8 cellular contexts compared by ENCODE assay signal in the genomic region with DNA sequence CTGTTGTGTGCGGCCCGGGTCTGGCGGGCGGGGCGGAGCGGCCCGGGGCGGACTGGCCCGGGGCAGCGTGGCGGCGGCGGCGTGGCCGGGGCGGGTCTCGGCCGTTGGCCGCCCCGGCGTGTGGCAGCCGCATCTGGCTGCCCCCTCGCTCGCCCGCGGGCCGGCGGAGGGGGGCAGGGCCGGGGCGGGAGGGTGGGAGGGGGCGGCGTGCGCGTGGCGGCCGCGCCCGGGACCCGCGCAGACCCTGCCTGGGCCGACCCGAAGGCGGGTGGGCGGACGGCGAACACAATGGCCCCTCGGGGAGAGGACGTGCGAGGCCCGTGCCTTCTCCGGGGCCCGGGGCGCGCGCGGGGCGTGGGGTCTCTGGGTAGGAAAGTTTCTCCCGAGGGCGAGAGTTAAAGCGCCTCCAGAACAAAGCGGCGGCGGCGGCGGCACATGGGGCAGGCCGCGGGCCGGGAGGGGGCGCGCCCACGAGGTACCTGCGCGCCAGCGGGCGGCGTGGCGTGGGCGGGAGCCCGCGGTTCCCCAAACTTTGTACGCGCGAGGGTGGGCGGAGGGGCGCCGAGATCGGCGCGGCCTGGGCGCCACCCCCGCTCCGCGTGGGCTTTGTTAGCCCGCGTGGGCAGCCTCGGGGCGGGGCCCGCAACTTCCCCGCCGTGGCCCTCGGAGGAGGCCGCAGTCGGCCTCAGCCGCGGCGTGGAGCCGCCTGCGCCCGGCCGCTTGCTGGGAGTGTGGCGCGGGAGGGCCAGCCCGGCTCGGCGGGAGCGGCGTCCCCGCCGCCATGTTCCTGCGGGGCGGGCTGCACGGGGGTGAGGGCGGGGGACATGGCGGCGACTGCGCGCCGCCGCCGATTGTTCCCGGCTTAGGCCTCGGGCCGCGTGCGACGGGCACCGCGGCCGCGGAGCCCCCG. TPM values are rescaled to one million over a fixed set of nuclear protein-coding genes. Genes with fewer than 3 reads are reported as not detected.
A peak's percentile ranks its signal among the peaks of the same experiment; 100 is the strongest.
DNase-seq lines count a peak whose midpoint lies in the region; ATAC-seq, FAIRE-seq and TF ChIP-seq lines count a peak whose summit lies in the region.

No MANE protein-coding gene starts in this region.

- peaks cover 20% of the 10 kb centered on the region for H3K4me1 ChIP-seq in A549

- CTCF ChIA-PET in A549 (lab: Yijun Ruan, JAX), result no interaction called here

- H3K27ac ChIP-seq in A549, result peak overlapping the region; percentile 98 to 100

- TF ChIP-seq POLR2A in A549 (IDR thresholded peaks at IDR 0.05; ENCODE audit: low read length), result peak; percentile 27; the same call in 1 of the 2 replicates

- TF ChIP-seq RAD21 in A549 (conservative IDR thresholded peaks at IDR 0.05 in 1 of 2, IDR thresholded peaks at IDR 0.05 in 1 of 2), result no peak

- ATAC-seq in A549 (peak; percentile 68 to 75), GM18867 (IDR thresholded peaks at IDR 0.05; ENCODE audit: unreplicated experiment) (peak; percentile 34), HG03095 (IDR thresholded peaks at IDR 0.05; ENCODE audit: unreplicated experiment) (peak; percentile 30)

- DNase-seq in A549 (ENCODE audit: low read depth in 1 of 2, low spot score in 1 of 2) (peak; percentile 18 to 48), T follicular helper cell (ENCODE audit: low read depth) (peak; percentile 56), amniotic stem cell (lab: John Stamatoyannopoulos, UW) (peak; percentile 42), hypothalamus (lab: John Stamatoyannopoulos, UW) (peak in 41 of 51 donors; percentile 6 to 90 (median 45)), skeletal muscle cell (ENCODE audit: low read depth) (no peak), NCI-H510A (lab: John Stamatoyannopoulos, UW) (no peak)

- H3K9me3 ChIP-seq in A549, result no peaks in the 10 kb centered on the region

- no peak for TF ChIP-seq EP300 in A549 (IDR thresholded peaks at IDR 0.05)

- no CpG with 5 or more reads among the region's 141 CpGs for WGBS in A549 (ENCODE audit: missing lambda C conversion rate)

- TF ChIP-seq CTCF in A549 (IDR thresholded peaks at IDR 0.05), result no peak

- POLR2A ChIA-PET in A549 (lab: Yijun Ruan, JAX), result no interaction called here

- no peak for FAIRE-seq in A549 (lab: Jason Lieb, UNC)

- peak overlapping the region; percentile 95 for H3K4me2 ChIP-seq in A549

- H3K4me3 ChIP-seq in A549, result peak overlapping the region; percentile 97
- H3K4me3 ChIP-seq in skeletal muscle cell (ENCODE audit: low read depth, low read length), result peak overlapping the region; percentile 71

TF ChIP-seq in A549, 52 proteins besides CTCF, POLR2A, EP300 and RAD21:
- TF ChIP-seq HOXB13 (CRISPR knock-in tag; IDR thresholded peaks at IDR 0.05; ENCODE audit: low read depth), result no peak
- no peak for TF ChIP-seq EHF (CRISPR knock-in tag; IDR thresholded peaks at IDR 0.05)
- peak; percentile 48; the same call in 1 of the 2 replicates for TF ChIP-seq PHF8 (IDR thresholded peaks at IDR 0.05; ENCODE audit: borderline replicate concordance, low read depth)
- TF ChIP-seq RFX5 (IDR thresholded peaks at IDR 0.05), result no peak
- TF ChIP-seq NR3C1 (IDR thresholded peaks at IDR 0.05), result no peak
- no peak for TF ChIP-seq MAFK (IDR thresholded peaks at IDR 0.05; ENCODE audit: partially characterized antibody)
- TF ChIP-seq TP53 (CRISPR knock-in tag; IDR thresholded peaks at IDR 0.05), result peak; percentile 82; the same call in 1 of the 2 replicates
- TF ChIP-seq, protein P1, sequence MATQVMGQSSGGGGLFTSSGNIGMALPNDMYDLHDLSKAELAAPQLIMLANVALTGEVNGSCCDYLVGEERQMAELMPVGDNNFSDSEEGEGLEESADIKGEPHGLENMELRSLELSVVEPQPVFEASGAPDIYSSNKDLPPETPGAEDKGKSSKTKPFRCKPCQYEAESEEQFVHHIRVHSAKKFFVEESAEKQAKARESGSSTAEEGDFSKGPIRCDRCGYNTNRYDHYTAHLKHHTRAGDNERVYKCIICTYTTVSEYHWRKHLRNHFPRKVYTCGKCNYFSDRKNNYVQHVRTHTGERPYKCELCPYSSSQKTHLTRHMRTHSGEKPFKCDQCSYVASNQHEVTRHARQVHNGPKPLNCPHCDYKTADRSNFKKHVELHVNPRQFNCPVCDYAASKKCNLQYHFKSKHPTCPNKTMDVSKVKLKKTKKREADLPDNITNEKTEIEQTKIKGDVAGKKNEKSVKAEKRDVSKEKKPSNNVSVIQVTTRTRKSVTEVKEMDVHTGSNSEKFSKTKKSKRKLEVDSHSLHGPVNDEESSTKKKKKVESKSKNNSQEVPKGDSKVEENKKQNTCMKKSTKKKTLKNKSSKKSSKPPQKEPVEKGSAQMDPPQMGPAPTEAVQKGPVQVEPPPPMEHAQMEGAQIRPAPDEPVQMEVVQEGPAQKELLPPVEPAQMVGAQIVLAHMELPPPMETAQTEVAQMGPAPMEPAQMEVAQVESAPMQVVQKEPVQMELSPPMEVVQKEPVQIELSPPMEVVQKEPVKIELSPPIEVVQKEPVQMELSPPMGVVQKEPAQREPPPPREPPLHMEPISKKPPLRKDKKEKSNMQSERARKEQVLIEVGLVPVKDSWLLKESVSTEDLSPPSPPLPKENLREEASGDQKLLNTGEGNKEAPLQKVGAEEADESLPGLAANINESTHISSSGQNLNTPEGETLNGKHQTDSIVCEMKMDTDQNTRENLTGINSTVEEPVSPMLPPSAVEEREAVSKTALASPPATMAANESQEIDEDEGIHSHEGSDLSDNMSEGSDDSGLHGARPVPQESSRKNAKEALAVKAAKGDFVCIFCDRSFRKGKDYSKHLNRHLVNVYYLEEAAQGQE (IDR thresholded peaks at IDR 0.05), result no peak
- TF ChIP-seq HOXB5 (CRISPR knock-in tag; IDR thresholded peaks at IDR 0.05), result no peak
- TF ChIP-seq ZNF302 (CRISPR knock-in tag; IDR thresholded peaks at IDR 0.05), result no peak
- no peak for TF ChIP-seq SMC3 (IDR thresholded peaks at IDR 0.05)
- no peak for TF ChIP-seq GATA3 (IDR thresholded peaks at IDR 0.05; ENCODE audit: borderline replicate concordance)
- no peak for TF ChIP-seq ESRRA (IDR thresholded peaks at IDR 0.05; ENCODE audit: borderline replicate concordance, low read length)
- TF ChIP-seq, protein P2, sequence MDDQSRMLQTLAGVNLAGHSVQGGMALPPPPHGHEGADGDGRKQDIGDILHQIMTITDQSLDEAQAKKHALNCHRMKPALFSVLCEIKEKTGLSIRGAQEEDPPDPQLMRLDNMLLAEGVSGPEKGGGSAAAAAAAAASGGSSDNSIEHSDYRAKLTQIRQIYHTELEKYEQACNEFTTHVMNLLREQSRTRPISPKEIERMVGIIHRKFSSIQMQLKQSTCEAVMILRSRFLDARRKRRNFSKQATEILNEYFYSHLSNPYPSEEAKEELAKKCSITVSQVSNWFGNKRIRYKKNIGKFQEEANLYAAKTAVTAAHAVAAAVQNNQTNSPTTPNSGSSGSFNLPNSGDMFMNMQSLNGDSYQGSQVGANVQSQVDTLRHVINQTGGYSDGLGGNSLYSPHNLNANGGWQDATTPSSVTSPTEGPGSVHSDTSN (IDR thresholded peaks at IDR 0.05), result no peak
- no peak for TF ChIP-seq CEBPB (IDR thresholded peaks at IDR 0.05)
- no peak for TF ChIP-seq HEYL (CRISPR knock-in tag; IDR thresholded peaks at IDR 0.05)
- TF ChIP-seq RNF2 (IDR thresholded peaks at IDR 0.05; ENCODE audit: borderline replicate concordance, low read depth), result no peak
- no peak for TF ChIP-seq MAZ (IDR thresholded peaks at IDR 0.05; ENCODE audit: borderline replicate concordance, low read depth, low read length)
- TF ChIP-seq ZC3H11A (IDR thresholded peaks at IDR 0.05), result no peak
- TF ChIP-seq CHD4 (IDR thresholded peaks at IDR 0.05; ENCODE audit: borderline replicate concordance), result no peak
- no peak for TF ChIP-seq NFE2L2 (conservative IDR thresholded peaks at IDR 0.05; ENCODE audit: low read length)
- TF ChIP-seq, protein P3, sequence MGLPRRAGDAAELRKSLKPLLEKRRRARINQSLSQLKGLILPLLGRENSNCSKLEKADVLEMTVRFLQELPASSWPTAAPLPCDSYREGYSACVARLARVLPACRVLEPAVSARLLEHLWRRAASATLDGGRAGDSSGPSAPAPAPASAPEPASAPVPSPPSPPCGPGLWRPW (IDR thresholded peaks at IDR 0.05), result no peak
- TF ChIP-seq JUN (IDR thresholded peaks at IDR 0.05), result peak; percentile 52 to 64; a peak in 3 of 5 replicates
- TF ChIP-seq BHLHE40 (IDR thresholded peaks at IDR 0.05; ENCODE audit: low read depth, low read length), result no peak
TF ChIP-seq in A549: peak in this region for 3.

RNA-seq across cellular contexts. Expression of a gene that starts 0.8 kb away (rescaled TPM):
- polyA plus RNA-seq in A549 (2011; rRNA removed) (5.5 and 7.3 TPM in 2 replicates), A549 (2017; fragmentation: RNase III; extraction: RNeasy Plus Mini Kit Qiagen cat#74134 plus additional on column Dnase treatment) (4.9 to 5.1 TPM (median 4.9 TPM) in 3 replicates)
- polyA plus RNA-seq in A549 (2012; cell fraction: cytosol; rRNA removed), result 1.3 and 1.5 TPM in 2 replicates
- polyA plus RNA-seq in A549 (2012; cell fraction: nucleus; rRNA removed), result 4.2 and 8.7 TPM in 2 replicates
- 9.1 and 10.8 TPM in 2 replicates for polyA minus RNA-seq in A549 (2011; rRNA and poly(A)+ RNA removed)

RNA-seq across cellular contexts. Expression of a gene that starts 50.2 kb away (rescaled TPM):
- polyA plus RNA-seq in A549 (2011; rRNA removed) (not detected in 2 replicates), A549 (2017; fragmentation: RNase III; extraction: RNeasy Plus Mini Kit Qiagen cat#74134 plus additional on column Dnase treatment) (not detected in 3 replicates)
- not detected in 2 replicates for polyA plus RNA-seq in A549 (2012; cell fraction: cytosol; rRNA removed)
- not detected in 2 replicates for polyA plus RNA-seq in A549 (2012; cell fraction: nucleus; rRNA removed)
- polyA minus RNA-seq in A549 (2011; rRNA and poly(A)+ RNA removed), result not detected in 2 replicates

Comparison
In these comparisons a context has a peak if more than half of its experiments do, and no peak if none do; other contexts are left out.
1. DNase-seq: peak in A549 (2 of 2), T follicular helper cell (single experiment), amniotic stem cell (single experiment) and hypothalamus (41 of 51); none in skeletal muscle cell (single experiment) and NCI-H510A (single experiment).
2. Peak in every context shown above with its lines, with median percentiles within 50 percentile points of each other: ATAC-seq.